Comparison of ENCODE assay signal across 15 cellular contexts in the genomic region with DNA sequence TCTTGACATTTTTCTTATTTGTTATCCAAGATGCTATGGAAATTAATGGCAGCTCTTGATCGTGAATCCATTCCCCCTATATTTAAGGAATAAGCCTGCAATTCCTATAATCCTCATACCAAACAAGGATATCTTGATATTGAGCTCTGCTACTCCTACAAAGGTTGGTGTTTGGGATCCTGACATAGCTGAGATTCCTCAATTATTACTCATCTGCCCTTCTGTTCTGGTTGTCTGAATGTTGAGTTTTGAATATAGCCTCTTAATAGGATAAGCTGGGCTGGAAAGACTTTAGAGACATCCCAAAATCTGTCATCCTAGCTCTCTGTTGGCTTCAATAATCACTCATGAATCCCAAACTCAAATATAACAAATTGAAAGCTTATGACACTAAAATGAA. TPM values are rescaled to one million over a fixed set of nuclear protein-coding genes. Genes with fewer than 3 reads are reported as not detected.
DNase-seq lines count a peak whose midpoint lies in the region; ATAC-seq, FAIRE-seq and TF ChIP-seq lines count a peak whose summit lies in the region.
"Had no signal": no experiment of that assay in that cellular context is flagged by ENCODE, and none has a peak within 500 bp of the region (broad histone marks: within the 10 kb centered on the region; RNA-seq: fewer than 3 reads in every experiment).

No MANE protein-coding gene starts in this region.

- no peaks in the 10 kb centered on the region for H3K36me3 Mint-ChIP-seq in astrocyte (ENCODE audit: low read depth, unreplicated experiment)
- no peaks in the 10 kb centered on the region for H3K36me3 Mint-ChIP-seq in nephron progenitor cell (ENCODE audit: low read depth)
- H3K36me3 Mint-ChIP-seq: IgD-negative memory B cell, type B pancreatic cell had no signal

- peaks cover 6% of the 10 kb centered on the region for H3K9me3 Mint-ChIP-seq in astrocyte (ENCODE audit: unreplicated experiment)
- H3K9me3 Mint-ChIP-seq in nephron progenitor cell: no peaks in the 10 kb centered on the region

- no peaks in the 10 kb centered on the region for H3K27me3 ChIP-seq in heart left ventricle
- no peaks in the 10 kb centered on the region for H3K27me3 ChIP-seq in astrocyte (ENCODE audit: insufficient read depth, low read length)
- H3K27me3 ChIP-seq in smooth muscle cell (ENCODE audit: low read depth): no peaks in the 10 kb centered on the region

- no peak for ATAC-seq in heart left ventricle

- H3K4me2 ChIP-seq in astrocyte (ENCODE audit: low read length): peak overlapping the region; percentile 50
- H3K4me2 ChIP-seq in smooth muscle cell: peak overlapping the region; percentile 41

- peak; percentile 59 for FAIRE-seq in astrocyte (lab: Jason Lieb, UNC)

- peaks cover 0 to 12% (median 0%) of the 10 kb centered on the region in 12 donors for H3K9me3 ChIP-seq in heart left ventricle
- no peaks in the 10 kb centered on the region for H3K9me3 ChIP-seq in astrocyte (ENCODE audit: insufficient read depth, low read depth, low read length)
- no peaks in the 10 kb centered on the region for H3K9me3 ChIP-seq in smooth muscle cell (replicated peaks; ENCODE audit: low read depth)

- no peak overlapping the region for H3K4me3 ChIP-seq in heart left ventricle
- H3K4me3 ChIP-seq in astrocyte (ENCODE audit: insufficient read depth, low read depth, low read length): no peak overlapping the region
- no peak overlapping the region for H3K4me3 ChIP-seq in smooth muscle cell

- no peak for TF ChIP-seq CTCF in heart left ventricle (IDR thresholded peaks at IDR 0.05)
- no peak for TF ChIP-seq CTCF in astrocyte (IDR thresholded peaks at IDR 0.05; ENCODE audit: insufficient read depth, low read depth, low read length)
- no peak for TF ChIP-seq CTCF in smooth muscle cell (IDR thresholded peaks at IDR 0.05; ENCODE audit: borderline replicate concordance, insufficient read depth, poor library complexity, severe bottlenecking)
- no peak for TF ChIP-seq CTCF in nephron progenitor cell (IDR thresholded peaks at IDR 0.05)

- H2AFZ ChIP-seq in astrocyte (ENCODE audit: low read depth, low read length) (no peak overlapping the region), smooth muscle cell (ENCODE audit: low read depth) (no peak overlapping the region)

- H3K27ac Mint-ChIP-seq in astrocyte (ENCODE audit: unreplicated experiment) (peak overlapping the region; percentile 91), nephron progenitor cell (no peak overlapping the region)
- H3K27ac Mint-ChIP-seq: activated naive CD8-positive, alpha-beta T cell treated with anti-CD3 and anti-CD28 coated beads, Interleukin-2, amount 10 ng/mL, durations not matched to agents 7 days and 5 days; type B pancreatic cell had no signal

- no peak overlapping the region for H3K4me3 Mint-ChIP-seq in astrocyte (ENCODE audit: unreplicated experiment)
- no peak overlapping the region for H3K4me3 Mint-ChIP-seq in nephron progenitor cell
- H3K4me3 Mint-ChIP-seq: activated naive CD8-positive, alpha-beta T cell treated with anti-CD3 and anti-CD28 coated beads, Interleukin-2, amount 10 ng/mL, durations not matched to agents 7 days and 5 days; IgD-negative memory B cell; type B pancreatic cell had no signal

- whole genome bisulfite sequencing in heart left ventricle, 4 donors: 50 to 65% (median 56%) methylated on average over 1 of the region's 1 CpG
- WGBS in smooth muscle cell (ENCODE audit: low lambda C conversion rate): 36% methylated on average over 1 of the region's 1 CpG

- peaks cover 4% of the 10 kb centered on the region for H3F3A ChIP-seq in smooth muscle cell (ENCODE audit: low read depth)

- no peak overlapping the region for H3K9ac ChIP-seq in astrocyte (ENCODE audit: low read length)
- no peak overlapping the region for H3K9ac ChIP-seq in smooth muscle cell (ENCODE audit: low read depth)

- H3K27me3 Mint-ChIP-seq in astrocyte (ENCODE audit: low read depth, unreplicated experiment) (no peaks in the 10 kb centered on the region), nephron progenitor cell (ENCODE audit: low read depth, poor library complexity) (peaks cover 3% of the 10 kb centered on the region)
- H3K27me3 Mint-ChIP-seq: IgD-negative memory B cell, type B pancreatic cell had no signal

- H3K4me1 ChIP-seq in heart left ventricle (peaks cover 0 to 74% (median 60%) of the 10 kb centered on the region in 12 donors), astrocyte (ENCODE audit: insufficient read depth, low read length) (peaks cover 16% of the 10 kb centered on the region), smooth muscle cell (ENCODE audit: low read depth) (peaks cover 8% of the 10 kb centered on the region)

- H4K20me1 ChIP-seq in astrocyte (ENCODE audit: insufficient read depth, low read length) (no peaks in the 10 kb centered on the region), smooth muscle cell (ENCODE audit: low read depth) (no peaks in the 10 kb centered on the region)

- H3K36me3 ChIP-seq in heart left ventricle (peaks cover 0 to 9% (median 0%) of the 10 kb centered on the region in 9 donors), astrocyte (ENCODE audit: insufficient read depth, low read length) (no peaks in the 10 kb centered on the region), smooth muscle cell (ENCODE audit: low read depth) (no peaks in the 10 kb centered on the region)

- intact Hi-C loops in heart left ventricle (cut with DNase I) (no loop called here), cardiac septum (cut with DNase I) (no loop called here)

- H3K4me1 Mint-ChIP-seq in astrocyte (ENCODE audit: low read depth, unreplicated experiment): peaks cover 22% of the 10 kb centered on the region
- H3K4me1 Mint-ChIP-seq in nephron progenitor cell: peaks cover 5% of the 10 kb centered on the region

- no peak for TF ChIP-seq POLR2A in heart left ventricle (IDR thresholded peaks at IDR 0.05)

- H3K27ac ChIP-seq in heart left ventricle: peak overlapping the region in 11 of 12 donors; percentile 4 to 89 (median 36)
- peak overlapping the region; percentile 9 for H3K27ac ChIP-seq in astrocyte (ENCODE audit: low read depth, low read length)
- H3K27ac ChIP-seq in smooth muscle cell (ENCODE audit: low read depth): peak overlapping the region; percentile 23

- DNase-seq in heart left ventricle: no peak
- DNase-seq in cardiac septum (ENCODE audit: low spot score): no peak
- DNase-seq in astrocyte (ENCODE audit: low read depth): peak; percentile 80
- DNase-seq in iPS DF 4.7 (ENCODE audit: extremely low read depth, low spot score): peak; percentile 7
- DNase-seq in smooth muscle cell (lab: John Stamatoyannopoulos, UW; ENCODE audit: unreplicated experiment): no peak
- no peak for DNase-seq in ecto neural progenitor cell (ENCODE audit: low spot score)
- DNase-seq in activated effector memory CD4-positive, alpha-beta T cell treated with Interleukin-2 at 50 U/mL for 16 hours: no peak
- DNase-seq in nephron progenitor cell: no peak
- DNase-seq: activated naive CD8-positive, alpha-beta T cell treated with anti-CD3 and anti-CD28 coated beads, Interleukin-2, amount 10 ng/mL, durations not matched to agents 7 days and 5 days; effector CD8-positive, alpha-beta T cell; NCI-H146; NCI-H69; stimulated activated CD4-positive, alpha-beta T cell treated with anti-CD3 and anti-CD28 coated beads, Interleukin-12 subunit alpha, Interleukin-12 subunit beta, amount 100 ng/mL, for 4 hours had no signal

- H3K79me2 ChIP-seq in astrocyte (ENCODE audit: insufficient read depth, low read length) (no peaks in the 10 kb centered on the region), smooth muscle cell (ENCODE audit: low read depth) (no peaks in the 10 kb centered on the region)

RNA-seq across cellular contexts. Expression of a gene that starts 49.9 kb away (rescaled TPM):
- total RNA-seq in heart left ventricle (100 to 1,000 TPM; 213 to 381 (median 247) TPM), cardiac septum (376 TPM), astrocyte (0.14 and 0.32 TPM in 2 replicates), smooth muscle cell (0.99 and 4.4 TPM in 2 replicates)
- polyA plus RNA-seq in heart left ventricle (10 to 100 TPM; 63.0 to 63.2 TPM), smooth muscle cell (0.97 and 1.4 TPM in 2 replicates)

Comparison
In these comparisons a context has a peak if more than half of its experiments do, and no peak if none do; other contexts are left out.
1. DNase-seq: peak in astrocyte (single experiment) and iPS DF 4.7 (single experiment); none in heart left ventricle (0 of 5), cardiac septum (single experiment), smooth muscle cell (single experiment), ecto neural progenitor cell (single experiment), activated effector memory CD4-positive, alpha-beta T cell treated with Interleukin-2 at 50 U/mL for 16 hours (single experiment) and nephron progenitor cell (single experiment).
2. RNA of a gene that starts 49.9 kb away (total RNA-seq): 376 TPM in cardiac septum (single experiment) and 213 to 381 TPM in heart left ventricle; 0.99 to 4.4 TPM in smooth muscle cell and 0.14 to 0.32 TPM in astrocyte; every median in the first group is over 10 times any median in the second.
3. Peak in every context shown above with its lines, with median percentiles within 50 percentile points of each other: H3K27ac ChIP-seq.